ENCODE assay signal across 17 cellular contexts in genomic region chr1:175841613-175842234, GRCh38.
A peak's percentile ranks its signal among the peaks of the same experiment; 100 is the strongest.
DNase-seq lines count a peak whose midpoint lies in the region; ATAC-seq and TF ChIP-seq lines count a peak whose summit lies in the region.
"Had no signal": no experiment of that assay in that cellular context is flagged by ENCODE, and none has a peak within 500 bp of the region (broad histone marks: within the 10 kb centered on the region; RNA-seq: fewer than 3 reads in every experiment).

No MANE protein-coding gene starts in this region.

- ATAC-seq in GM21423 (IDR thresholded peaks at IDR 0.05; ENCODE audit: unreplicated experiment): no peak
- ATAC-seq: naive thymus-derived CD4-positive, alpha-beta T cell; psoas muscle; T-helper 17 cell had no signal

- H3K9ac ChIP-seq in SK-N-MC (ENCODE audit: insufficient read length): no peak overlapping the region

- no peaks in the 10 kb centered on the region for H3K9me3 ChIP-seq in SK-N-MC (ENCODE audit: low read depth, low read length)
- H3K9me3 ChIP-seq: esophagus muscularis mucosa, psoas muscle, thoracic aorta had no signal

- H3K36me3 ChIP-seq in SK-N-MC (ENCODE audit: insufficient read depth, low read length): no peaks in the 10 kb centered on the region
- H3K36me3 ChIP-seq: esophagus muscularis mucosa, thoracic aorta had no signal

- H3K36me3 Mint-ChIP-seq in progenitor cell of endocrine pancreas (ENCODE audit: insufficient read depth) (no peaks in the 10 kb centered on the region), CD14-positive monocyte (no peaks in the 10 kb centered on the region), Calu3 (ENCODE audit: insufficient read depth, unreplicated experiment) (no peaks in the 10 kb centered on the region)
- H3K36me3 Mint-ChIP-seq: immature natural killer cell; naive thymus-derived CD4-positive, alpha-beta T cell had no signal

- BruUV-seq in Calu3 (replicated peaks; lab: Mats Ljungman, UMichigan): no TSS peak

- CTCF ChIA-PET in Calu3 (lab: Charles Lee): no interaction called here

- DNase-seq in NCI-H1092 treated with DMSO at 0.1 percent for 48 hours (lab: John Stamatoyannopoulos, UW) (peak; percentile 80), NCI-H2227 (lab: John Stamatoyannopoulos, UW; ENCODE audit: unreplicated experiment) (peak; percentile 37), SK-N-MC (ENCODE audit: low read depth, low spot score) (no peak), progenitor cell of endocrine pancreas (ENCODE audit: low spot score, unreplicated experiment) (no peak), CD14-positive monocyte (ENCODE audit: low spot score) (no peak), Calu3 (no peak)
- DNase-seq: dermis blood vessel endothelial cell; H9; immature natural killer cell; naive thymus-derived CD4-positive, alpha-beta T cell; NCI-H1436 treated with DMSO at 0.1 percent for 48 hours; psoas muscle; SIG-M5; T-helper 17 cell had no signal

- peaks cover 25% of the 10 kb centered on the region for H3K4me1 Mint-ChIP-seq in progenitor cell of endocrine pancreas (ENCODE audit: low read depth)
- peaks cover 8% of the 10 kb centered on the region for H3K4me1 Mint-ChIP-seq in CD14-positive monocyte
- peaks cover 11% of the 10 kb centered on the region for H3K4me1 Mint-ChIP-seq in Calu3 (ENCODE audit: low read depth, unreplicated experiment)
- H3K4me1 Mint-ChIP-seq: immature natural killer cell, T-helper 17 cell had no signal

- H3K4me3 Mint-ChIP-seq in progenitor cell of endocrine pancreas (ENCODE audit: low read depth): no peak overlapping the region
- no peak overlapping the region for H3K4me3 Mint-ChIP-seq in CD14-positive monocyte
- H3K4me3 Mint-ChIP-seq in Calu3 (ENCODE audit: low read depth, unreplicated experiment): no peak overlapping the region
- H3K4me3 Mint-ChIP-seq: H9; immature natural killer cell; naive thymus-derived CD4-positive, alpha-beta T cell; T-helper 17 cell had no signal

- peaks cover 6% of the 10 kb centered on the region for H3K27me3 Mint-ChIP-seq in progenitor cell of endocrine pancreas
- peaks cover 0 to 7% (median 4%) of the 10 kb centered on the region in 3 donors for H3K27me3 Mint-ChIP-seq in CD14-positive monocyte (ENCODE audit: low read depth in 3 of 3)
- H3K27me3 Mint-ChIP-seq in Calu3 (ENCODE audit: unreplicated experiment): peaks cover 80% of the 10 kb centered on the region

- peak overlapping the region; percentile 88; the same call in 1 of the 2 replicates for H3K27ac ChIP-seq in SK-N-MC
- H3K27ac ChIP-seq: esophagus muscularis mucosa, psoas muscle, thoracic aorta had no signal

- intact Hi-C loops in CD14-positive monocyte (cut with micrococcal nuclease) (no loop called here), Calu3 (cut with micrococcal nuclease; ENCODE audit: unreplicated experiment) (no loop called here)

- H3K27ac Mint-ChIP-seq in progenitor cell of endocrine pancreas (peak overlapping the region; percentile 18), CD14-positive monocyte (no peak overlapping the region), Calu3 (ENCODE audit: unreplicated experiment) (no peak overlapping the region)
- H3K27ac Mint-ChIP-seq: H9; immature natural killer cell; naive thymus-derived CD4-positive, alpha-beta T cell; T-helper 17 cell had no signal

- H3K4me3 ChIP-seq in SK-N-MC: no peak overlapping the region; the same call in 1 of the 2 replicates
- H3K4me3 ChIP-seq: esophagus muscularis mucosa, psoas muscle, thoracic aorta had no signal

- H3K9me3 Mint-ChIP-seq in progenitor cell of endocrine pancreas (ENCODE audit: low read depth) (no peaks in the 10 kb centered on the region), CD14-positive monocyte (peaks cover 0 to 12% (median 2%) of the 10 kb centered on the region in 7 donors), Calu3 (ENCODE audit: low read depth, unreplicated experiment) (no peaks in the 10 kb centered on the region)
- H3K9me3 Mint-ChIP-seq: H9, immature natural killer cell had no signal

- TF ChIP-seq CTCF in progenitor cell of endocrine pancreas (IDR thresholded peaks at IDR 0.05; ENCODE audit: unreplicated experiment) (no peak), CD14-positive monocyte (IDR thresholded peaks at IDR 0.05) (no peak), Calu3 (IDR thresholded peaks at IDR 0.05; ENCODE audit: unreplicated experiment) (no peak)

Comparison
In these comparisons a context has a peak if more than half of its experiments do, and no peak if none do; other contexts are left out.
1. DNase-seq: peak in NCI-H1092 treated with DMSO at 0.1 percent for 48 hours (single experiment) and NCI-H2227 (single experiment); none in SK-N-MC (single experiment), progenitor cell of endocrine pancreas (single experiment), CD14-positive monocyte (single experiment) and Calu3 (single experiment).